ENCODE assay signal across 22 cellular contexts in the genomic region with DNA sequence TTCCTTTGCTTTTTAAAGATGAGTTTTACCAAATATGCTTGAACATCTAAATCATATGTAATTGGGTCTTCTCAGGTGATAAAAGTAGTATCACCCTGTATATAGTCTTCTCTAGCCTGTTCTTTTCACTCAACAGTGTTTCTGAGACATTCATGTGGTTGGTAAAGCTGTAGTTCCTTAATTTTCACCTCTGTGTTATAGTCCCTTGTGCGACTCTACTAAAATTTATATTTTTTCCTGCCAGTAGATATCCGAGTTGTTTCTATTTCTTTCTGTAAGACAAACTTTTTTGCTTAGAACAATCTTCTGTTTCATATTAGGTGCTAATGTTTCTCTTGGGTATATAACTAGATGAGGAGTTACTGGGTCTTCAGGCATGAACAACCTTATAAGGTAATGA. TPM values are rescaled to one million over a fixed set of nuclear protein-coding genes. Genes with fewer than 3 reads are reported as not detected.
DNase-seq lines count a peak whose midpoint lies in the region; FAIRE-seq and TF ChIP-seq lines count a peak whose summit lies in the region.
"Had no signal": no experiment of that assay in that cellular context is flagged by ENCODE, and none has a peak within 500 bp of the region (broad histone marks: within the 10 kb centered on the region; RNA-seq: fewer than 3 reads in every experiment).

No MANE protein-coding gene starts in this region.

- no peak overlapping the region for H3K4me3 ChIP-seq in BLaER1 treated with 17β-estradiol and CSF1 and Interleukin-3, amounts not matched to agents 10 nM and 100 nM

- H3K36me3 Mint-ChIP-seq in nephron progenitor cell (ENCODE audit: low read depth), result peaks cover 12% of the 10 kb centered on the region
- no peaks in the 10 kb centered on the region for H3K36me3 Mint-ChIP-seq in activated CD4-positive, alpha-beta T cell treated with anti-CD3 and anti-CD28 coated beads, Interleukin-2, amount 10 ng/mL, durations not matched to agents 24 days and 14 days (ENCODE audit: low read depth)
- H3K36me3 Mint-ChIP-seq: CD8-positive, alpha-beta T cell had no signal

- peaks cover 19% of the 10 kb centered on the region for H3K9me3 Mint-ChIP-seq in nephron progenitor cell
- no peaks in the 10 kb centered on the region for H3K9me3 Mint-ChIP-seq in activated CD4-positive, alpha-beta T cell treated with anti-CD3 and anti-CD28 coated beads, Interleukin-2, amount 10 ng/mL, durations not matched to agents 24 days and 14 days
- H3K9me3 Mint-ChIP-seq: CD8-positive, alpha-beta T cell; HFFc6; T-helper 1 cell treated with Interleukin-12 subunit alpha and Interleukin-12 subunit beta and Interleukin-4 antibody, amounts not matched to agents 30 μg/mL and 1 μg/mL, for 36 hours had no signal

- no peaks in the 10 kb centered on the region for H3K36me3 ChIP-seq in BLaER1 treated with 17β-estradiol and CSF1 and Interleukin-3, amounts not matched to agents 10 nM and 100 nM

- H3K4me3 Mint-ChIP-seq in nephron progenitor cell, result peak overlapping the region; percentile 38
- H3K4me3 Mint-ChIP-seq in activated CD4-positive, alpha-beta T cell treated with anti-CD3 and anti-CD28 coated beads, Interleukin-2, amount 10 ng/mL, durations not matched to agents 24 days and 14 days, result no peak overlapping the region
- H3K4me3 Mint-ChIP-seq: CD8-positive, alpha-beta T cell; HFFc6; T-helper 1 cell treated with Interleukin-12 subunit alpha and Interleukin-12 subunit beta and Interleukin-4 antibody, amounts not matched to agents 30 μg/mL and 1 μg/mL, for 36 hours had no signal

- DNase-seq in GM18507 (ENCODE audit: extremely low spot score, insufficient read length, low read depth) (no peak), OCI-M1 (lab: John Stamatoyannopoulos, UW) (peak; percentile 2), nephron progenitor cell (no peak), SKM-1 (lab: John Stamatoyannopoulos, UW; ENCODE audit: unreplicated experiment) (no peak)
- DNase-seq in activated CD4-positive, alpha-beta T cell treated with anti-CD3 and anti-CD28 coated beads, Interleukin-2, amount 50 U/mL, for 48 hours, result no peak
- no peak for DNase-seq in activated CD4-positive, alpha-beta T cell treated with anti-CD3 and anti-CD28 coated beads, Interleukin-2, amount 10 ng/mL, durations not matched to agents 24 days and 14 days
- DNase-seq: ACHN; AML-193; CD8-positive, alpha-beta T cell; GDM1; HFFc6; MM.1S; NCI-H1930; NCI-H774; Right ventricle myocardium superior; SK-N-SH had no signal

- no peaks in the 10 kb centered on the region for H3K27me3 ChIP-seq in BLaER1 treated with 17β-estradiol and CSF1 and Interleukin-3, amounts not matched to agents 10 nM and 100 nM

- peaks cover 0 to 14% (median 0%) of the 10 kb centered on the region in 11 experiments; a peak in 7 of 22 replicates for H3K9me3 ChIP-seq in BLaER1 treated with 17β-estradiol and CSF1 and Interleukin-3, amounts not matched to agents 10 nM and 100 nM (replicated peaks in 1 of 11)
- H3K9me3 ChIP-seq: SK-N-SH had no signal

- H4K20me1 ChIP-seq in BLaER1 treated with 17β-estradiol and CSF1 and Interleukin-3, amounts not matched to agents 10 nM and 100 nM, result no peaks in the 10 kb centered on the region

- FAIRE-seq in GM18507 (lab: Jason Lieb, UNC), result peak; percentile 36
- FAIRE-seq: GM12891, H54, RCC 7860 had no signal

- H3K9ac ChIP-seq in BLaER1 treated with 17β-estradiol and CSF1 and Interleukin-3, amounts not matched to agents 10 nM and 100 nM, result no peak overlapping the region
- H3K9ac ChIP-seq: KMS-11, SK-N-SH had no signal

- H3K4me1 ChIP-seq in BLaER1 treated with 17β-estradiol and CSF1 and Interleukin-3, amounts not matched to agents 10 nM and 100 nM, result peaks cover 37 to 61% (median 53%) of the 10 kb centered on the region in 10 experiments

- H3K27ac ChIP-seq in BLaER1 treated with 17β-estradiol and CSF1 and Interleukin-3, amounts not matched to agents 10 nM and 100 nM, result peak overlapping the region in 1 of 11 experiments; percentile 36; a peak in 1 of 22 replicates
- H3K27ac ChIP-seq: KMS-11 had no signal

- H3K4me1 Mint-ChIP-seq in nephron progenitor cell, result peaks cover 78% of the 10 kb centered on the region
- H3K4me1 Mint-ChIP-seq in activated CD4-positive, alpha-beta T cell treated with anti-CD3 and anti-CD28 coated beads, Interleukin-2, amount 10 ng/mL, durations not matched to agents 24 days and 14 days, result peaks cover 35% of the 10 kb centered on the region

- no peak for TF ChIP-seq CTCF in nephron progenitor cell (IDR thresholded peaks at IDR 0.05)

- H3K27me3 Mint-ChIP-seq in nephron progenitor cell (ENCODE audit: low read depth, poor library complexity), result no peaks in the 10 kb centered on the region
- H3K27me3 Mint-ChIP-seq in activated CD4-positive, alpha-beta T cell treated with anti-CD3 and anti-CD28 coated beads, Interleukin-2, amount 10 ng/mL, durations not matched to agents 24 days and 14 days, result no peaks in the 10 kb centered on the region

- peak overlapping the region; percentile 46 for H3K27ac Mint-ChIP-seq in nephron progenitor cell
- H3K27ac Mint-ChIP-seq in activated CD4-positive, alpha-beta T cell treated with anti-CD3 and anti-CD28 coated beads, Interleukin-2, amount 10 ng/mL, durations not matched to agents 24 days and 14 days, result no peak overlapping the region
- H3K27ac Mint-ChIP-seq: CD8-positive, alpha-beta T cell; HFFc6; T-helper 1 cell treated with Interleukin-12 subunit alpha and Interleukin-12 subunit beta and Interleukin-4 antibody, amounts not matched to agents 30 μg/mL and 1 μg/mL, for 36 hours had no signal

- H3K4me2 ChIP-seq in BLaER1 treated with 17β-estradiol and CSF1 and Interleukin-3, amounts not matched to agents 10 nM and 100 nM, result peak overlapping the region in 10 of 11 experiments; percentile 29 to 92 (median 82); a peak in 20 of 22 replicates
- H3K4me2 ChIP-seq: KMS-11, SK-N-SH had no signal

- intact Hi-C loops in activated CD4-positive, alpha-beta T cell treated with anti-CD3 and anti-CD28 coated beads, Interleukin-2, amount 10 ng/mL, durations not matched to agents 24 days and 14 days (cut with micrococcal nuclease), result no loop called here

RNA-seq across cellular contexts. Expression of a gene that starts 35.6 kb away (rescaled TPM):
- 26.6 and 27.2 TPM in 2 replicates for total RNA-seq in activated CD4-positive, alpha-beta T cell treated with anti-CD3 and anti-CD28 coated beads, Interleukin-2, amount 10 ng/mL, durations not matched to agents 24 days and 14 days
